1 cellular context compared by ENCODE assay signal in the genomic region with DNA sequence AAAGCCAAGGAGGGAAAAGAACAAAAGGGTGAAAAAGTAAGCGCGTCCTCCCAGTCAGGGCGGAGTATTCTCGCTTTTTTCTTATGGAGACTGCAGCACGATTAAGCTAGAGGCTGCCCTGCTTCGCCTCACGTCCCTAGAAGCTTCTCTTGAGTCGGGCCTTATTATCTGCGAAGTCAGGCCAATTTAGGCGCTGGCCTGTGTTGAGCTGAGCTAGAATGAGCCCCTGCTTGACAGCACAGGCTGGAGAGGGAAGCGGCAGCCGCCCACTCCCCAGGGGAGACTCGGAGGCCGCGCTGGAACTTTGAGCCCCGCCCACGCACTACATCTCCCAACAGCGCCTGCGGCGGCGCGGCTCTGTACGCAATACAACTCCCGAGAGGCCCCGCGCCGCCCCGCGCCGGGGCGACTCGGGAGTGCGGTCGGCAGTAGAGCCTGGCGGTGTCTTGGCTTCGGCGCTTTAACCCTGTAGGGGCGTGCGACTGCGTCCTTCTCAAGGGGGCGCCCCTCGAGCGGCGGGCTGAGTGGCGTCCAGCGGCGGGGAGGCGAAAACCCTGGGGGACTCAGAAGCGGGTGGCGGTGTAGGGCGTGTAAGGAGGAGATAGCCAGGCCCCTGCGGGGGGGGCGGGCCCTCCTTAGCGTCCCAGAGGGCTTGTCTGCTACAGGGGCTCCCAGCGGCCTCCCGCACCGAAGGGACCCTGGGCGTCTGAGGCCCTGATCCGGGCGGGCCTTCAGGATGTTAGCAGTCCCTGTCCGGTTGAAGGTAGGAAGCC.
TF ChIP-seq lines count a peak whose summit lies in the region.

No MANE protein-coding gene starts in this region.

TF ChIP-seq in HCT116, 20 proteins besides CTCF, POLR2A, EP300 and RAD21 (continued from another document):
- no peak for TF ChIP-seq ATF3 (IDR thresholded peaks at IDR 0.05)
- TF ChIP-seq, protein P1, sequence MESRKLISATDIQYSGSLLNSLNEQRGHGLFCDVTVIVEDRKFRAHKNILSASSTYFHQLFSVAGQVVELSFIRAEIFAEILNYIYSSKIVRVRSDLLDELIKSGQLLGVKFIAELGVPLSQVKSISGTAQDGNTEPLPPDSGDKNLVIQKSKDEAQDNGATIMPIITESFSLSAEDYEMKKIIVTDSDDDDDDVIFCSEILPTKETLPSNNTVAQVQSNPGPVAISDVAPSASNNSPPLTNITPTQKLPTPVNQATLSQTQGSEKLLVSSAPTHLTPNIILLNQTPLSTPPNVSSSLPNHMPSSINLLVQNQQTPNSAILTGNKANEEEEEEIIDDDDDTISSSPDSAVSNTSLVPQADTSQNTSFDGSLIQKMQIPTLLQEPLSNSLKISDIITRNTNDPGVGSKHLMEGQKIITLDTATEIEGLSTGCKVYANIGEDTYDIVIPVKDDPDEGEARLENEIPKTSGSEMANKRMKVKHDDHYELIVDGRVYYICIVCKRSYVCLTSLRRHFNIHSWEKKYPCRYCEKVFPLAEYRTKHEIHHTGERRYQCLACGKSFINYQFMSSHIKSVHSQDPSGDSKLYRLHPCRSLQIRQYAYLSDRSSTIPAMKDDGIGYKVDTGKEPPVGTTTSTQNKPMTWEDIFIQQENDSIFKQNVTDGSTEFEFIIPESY (IDR thresholded peaks at IDR 0.05; ENCODE audit: extremely low read depth, insufficient replicate concordance, low read length) = peak; percentile 40
- no peak for TF ChIP-seq CEBPB (IDR thresholded peaks at IDR 0.05; ENCODE audit: low read depth)
- TF ChIP-seq ZNF274 (IDR thresholded peaks at IDR 0.05; ENCODE audit: low read depth, low read length) = no peak
- TF ChIP-seq MAX (IDR thresholded peaks at IDR 0.05) = peak; percentile 40; the same call in 1 of the 2 replicates
- TF ChIP-seq SRF (IDR thresholded peaks at IDR 0.05; ENCODE audit: low read depth) = peak; percentile 69; the same call in 1 of the 2 replicates
- TF ChIP-seq, protein P2, sequence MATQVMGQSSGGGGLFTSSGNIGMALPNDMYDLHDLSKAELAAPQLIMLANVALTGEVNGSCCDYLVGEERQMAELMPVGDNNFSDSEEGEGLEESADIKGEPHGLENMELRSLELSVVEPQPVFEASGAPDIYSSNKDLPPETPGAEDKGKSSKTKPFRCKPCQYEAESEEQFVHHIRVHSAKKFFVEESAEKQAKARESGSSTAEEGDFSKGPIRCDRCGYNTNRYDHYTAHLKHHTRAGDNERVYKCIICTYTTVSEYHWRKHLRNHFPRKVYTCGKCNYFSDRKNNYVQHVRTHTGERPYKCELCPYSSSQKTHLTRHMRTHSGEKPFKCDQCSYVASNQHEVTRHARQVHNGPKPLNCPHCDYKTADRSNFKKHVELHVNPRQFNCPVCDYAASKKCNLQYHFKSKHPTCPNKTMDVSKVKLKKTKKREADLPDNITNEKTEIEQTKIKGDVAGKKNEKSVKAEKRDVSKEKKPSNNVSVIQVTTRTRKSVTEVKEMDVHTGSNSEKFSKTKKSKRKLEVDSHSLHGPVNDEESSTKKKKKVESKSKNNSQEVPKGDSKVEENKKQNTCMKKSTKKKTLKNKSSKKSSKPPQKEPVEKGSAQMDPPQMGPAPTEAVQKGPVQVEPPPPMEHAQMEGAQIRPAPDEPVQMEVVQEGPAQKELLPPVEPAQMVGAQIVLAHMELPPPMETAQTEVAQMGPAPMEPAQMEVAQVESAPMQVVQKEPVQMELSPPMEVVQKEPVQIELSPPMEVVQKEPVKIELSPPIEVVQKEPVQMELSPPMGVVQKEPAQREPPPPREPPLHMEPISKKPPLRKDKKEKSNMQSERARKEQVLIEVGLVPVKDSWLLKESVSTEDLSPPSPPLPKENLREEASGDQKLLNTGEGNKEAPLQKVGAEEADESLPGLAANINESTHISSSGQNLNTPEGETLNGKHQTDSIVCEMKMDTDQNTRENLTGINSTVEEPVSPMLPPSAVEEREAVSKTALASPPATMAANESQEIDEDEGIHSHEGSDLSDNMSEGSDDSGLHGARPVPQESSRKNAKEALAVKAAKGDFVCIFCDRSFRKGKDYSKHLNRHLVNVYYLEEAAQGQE (IDR thresholded peaks at IDR 0.05; ENCODE audit: low read depth) = no peak
- TF ChIP-seq ELF1 (IDR thresholded peaks at IDR 0.05; ENCODE audit: borderline replicate concordance, low read depth) = no peak; the same call in 1 of the 2 replicates
- TF ChIP-seq TCF7L2 (IDR thresholded peaks at IDR 0.05; ENCODE audit: borderline replicate concordance, extremely low read depth, insufficient read depth, insufficient read length) = peak; percentile 29
- TF ChIP-seq EZH2 (IDR thresholded peaks at IDR 0.05) = no peak
- TF ChIP-seq ZFX (IDR thresholded peaks at IDR 0.05) = peak; percentile 88
- no peak for TF ChIP-seq JUND (IDR thresholded peaks at IDR 0.05)
- peak; percentile 57; the same call in 1 of the 2 replicates for TF ChIP-seq SIN3A (IDR thresholded peaks at IDR 0.05; ENCODE audit: low read depth)
- TF ChIP-seq FOSL1 (IDR thresholded peaks at IDR 0.05; ENCODE audit: low read depth) = no peak
- peak; percentile 82 for TF ChIP-seq YY1 (IDR thresholded peaks at IDR 0.05; ENCODE audit: extremely low read depth, insufficient replicate concordance, low read depth, low read length)
- no peak; the same call in none of the 2 replicates for TF ChIP-seq EGR1 (IDR thresholded peaks at IDR 0.05; ENCODE audit: low read depth)
